ENCODE assay signal across 10 cellular contexts in genomic region chr20:62501801-62502495, GRCh38. TPM values are rescaled to one million over a fixed set of nuclear protein-coding genes. Genes with fewer than 3 reads are reported as not detected.
DNase-seq lines count a peak whose midpoint lies in the region; ATAC-seq, FAIRE-seq and TF ChIP-seq lines count a peak whose summit lies in the region.
"Had no signal": no experiment of that assay in that cellular context is flagged by ENCODE, and none has a peak within 500 bp of the region (broad histone marks: within the 10 kb centered on the region; RNA-seq: fewer than 3 reads in every experiment).

No MANE protein-coding gene starts in this region.

- no peaks in the 10 kb centered on the region for H3K36me3 ChIP-seq in kidney (ENCODE audit: control insufficient read depth in 1 of 2, insufficient read depth in 2 of 2, low read length in 2 of 2)
- H3K36me3 ChIP-seq: ascending aorta had no signal

- intact Hi-C loops in kidney (cut with DNase I) = no loop called here

- FAIRE-seq in kidney (lab: Jason Lieb, UNC) = no peak

- POLR2A ChIA-PET in activated CD4-positive, alpha-beta memory T cell treated with anti-CD3 and anti-CD28 coated beads, Interleukin-2, amount 10 ng/mL, durations not matched to agents 7 days and 5 days (lab: Charles Lee) = interaction anchor here (1.0 to 1.2 kb wide), 2 partner anchors 101 to 116 kb away, joined by 3 to 7 read pairs; no protein-coding TSS in a partner anchor

- H3K9me3 Mint-ChIP-seq in activated CD4-positive, alpha-beta memory T cell treated with anti-CD3 and anti-CD28 coated beads, Interleukin-2, amount 10 ng/mL, durations not matched to agents 7 days and 5 days = no peaks in the 10 kb centered on the region
- H3K9me3 Mint-ChIP-seq in stimulated activated naive CD8-positive, alpha-beta T cell treated with anti-CD3 and anti-CD28 coated beads, Interleukin-15, Interleukin-2, amounts not matched to agents 100 ng/mL and 50 ng/mL, for 24 hours = peaks cover 7% of the 10 kb centered on the region

- H3K27ac Mint-ChIP-seq in activated CD4-positive, alpha-beta memory T cell treated with anti-CD3 and anti-CD28 coated beads, Interleukin-2, amount 10 ng/mL, durations not matched to agents 7 days and 5 days = peak overlapping the region; percentile 77
- H3K27ac Mint-ChIP-seq in stimulated activated naive CD8-positive, alpha-beta T cell treated with anti-CD3 and anti-CD28 coated beads, Interleukin-15, Interleukin-2, amounts not matched to agents 100 ng/mL and 50 ng/mL, for 24 hours = peak overlapping the region; percentile 84

- CTCF ChIA-PET in activated CD4-positive, alpha-beta memory T cell treated with anti-CD3 and anti-CD28 coated beads, Interleukin-2, amount 10 ng/mL, durations not matched to agents 7 days and 5 days (lab: Charles Lee) = interaction anchor here (1.5 kb wide), 1 partner anchor 115 kb away, joined by 7 read pairs; no protein-coding TSS in a partner anchor

- TF ChIP-seq CTCF in kidney (IDR thresholded peaks at IDR 0.05; ENCODE audit: borderline replicate concordance, extremely low read depth, insufficient read depth) = no peak

- H3K4me3 Mint-ChIP-seq in activated CD4-positive, alpha-beta memory T cell treated with anti-CD3 and anti-CD28 coated beads, Interleukin-2, amount 10 ng/mL, durations not matched to agents 7 days and 5 days = peak overlapping the region; percentile 18
- peak overlapping the region; percentile 62 for H3K4me3 Mint-ChIP-seq in stimulated activated naive CD8-positive, alpha-beta T cell treated with anti-CD3 and anti-CD28 coated beads, Interleukin-15, Interleukin-2, amounts not matched to agents 100 ng/mL and 50 ng/mL, for 24 hours

- ATAC-seq in HG03558 (IDR thresholded peaks at IDR 0.05; ENCODE audit: extremely low read depth, unreplicated experiment) = peak; percentile 56

- H3K27me3 Mint-ChIP-seq in activated CD4-positive, alpha-beta memory T cell treated with anti-CD3 and anti-CD28 coated beads, Interleukin-2, amount 10 ng/mL, durations not matched to agents 7 days and 5 days = no peaks in the 10 kb centered on the region
- no peaks in the 10 kb centered on the region for H3K27me3 Mint-ChIP-seq in stimulated activated naive CD8-positive, alpha-beta T cell treated with anti-CD3 and anti-CD28 coated beads, Interleukin-15, Interleukin-2, amounts not matched to agents 100 ng/mL and 50 ng/mL, for 24 hours

- no peak overlapping the region for H3K27ac ChIP-seq in kidney (ENCODE audit: low read depth in 2 of 2, low read length in 2 of 2)
- H3K27ac ChIP-seq: ascending aorta had no signal

- no peaks in the 10 kb centered on the region for H3K9me3 ChIP-seq in kidney (ENCODE audit: control insufficient read depth in 1 of 2, low read length in 2 of 2)
- H3K9me3 ChIP-seq: ascending aorta had no signal

- H3K4me3 ChIP-seq in kidney (ENCODE audit: low read length in 2 of 2) = no peak overlapping the region
- H3K4me3 ChIP-seq: ascending aorta had no signal

- H3K4me1 Mint-ChIP-seq in activated CD4-positive, alpha-beta memory T cell treated with anti-CD3 and anti-CD28 coated beads, Interleukin-2, amount 10 ng/mL, durations not matched to agents 7 days and 5 days = peaks cover 26% of the 10 kb centered on the region
- H3K4me1 Mint-ChIP-seq in stimulated activated naive CD8-positive, alpha-beta T cell treated with anti-CD3 and anti-CD28 coated beads, Interleukin-15, Interleukin-2, amounts not matched to agents 100 ng/mL and 50 ng/mL, for 24 hours (ENCODE audit: low read depth) = peaks cover 37% of the 10 kb centered on the region

- DNase-seq in activated gamma-delta T cell treated with anti-CD3 and anti-CD28 coated beads, Interleukin-2, amount 50 U/mL, for 16 hours (ENCODE audit: low read depth) = peak; percentile 49
- DNase-seq in activated gamma-delta T cell (lab: John Stamatoyannopoulos, UW) (no peak), foreskin melanocyte (peak; percentile 30), kidney (no peak), hippocampal formation (lab: John Stamatoyannopoulos, UW) (no peak)
- DNase-seq in activated CD4-positive, alpha-beta memory T cell treated with anti-CD3 and anti-CD28 coated beads, Interleukin-2, amount 10 ng/mL, durations not matched to agents 7 days and 5 days = peak; percentile 71

- no peaks in the 10 kb centered on the region for H3K36me3 Mint-ChIP-seq in activated CD4-positive, alpha-beta memory T cell treated with anti-CD3 and anti-CD28 coated beads, Interleukin-2, amount 10 ng/mL, durations not matched to agents 7 days and 5 days (ENCODE audit: low read depth)
- no peaks in the 10 kb centered on the region for H3K36me3 Mint-ChIP-seq in stimulated activated naive CD8-positive, alpha-beta T cell treated with anti-CD3 and anti-CD28 coated beads, Interleukin-15, Interleukin-2, amounts not matched to agents 100 ng/mL and 50 ng/mL, for 24 hours (ENCODE audit: low read depth)

- H3K4me1 ChIP-seq in kidney (ENCODE audit: control insufficient read depth in 1 of 2, insufficient read depth in 1 of 2, low read depth in 1 of 2, low read length in 2 of 2) = peaks cover 0 to 4% of the 10 kb centered on the region in 2 donors
- H3K4me1 ChIP-seq: ascending aorta had no signal

- H3K9ac ChIP-seq in kidney (ENCODE audit: low read length in 2 of 2) = no peak overlapping the region

RNA-seq across cellular contexts. Expression of gene GATA5, which starts 26.2 kb away (rescaled TPM):
- not detected for total RNA-seq in activated CD4-positive, alpha-beta memory T cell treated with anti-CD3 and anti-CD28 coated beads, Interleukin-2, amount 10 ng/mL, durations not matched to agents 7 days and 5 days
- 1.0 TPM for total RNA-seq in kidney
- 6.9 TPM for polyA plus RNA-seq in kidney (ENCODE audit: insufficient read depth, low read depth, low replicate concordance)
- total RNA-seq: ascending aorta had no signal
- polyA plus RNA-seq: AG04450 had no signal

Comparison
In these comparisons a context has a peak if more than half of its experiments do, and no peak if none do; other contexts are left out.
1. DNase-seq: peak in activated gamma-delta T cell treated with anti-CD3 and anti-CD28 coated beads, Interleukin-2, amount 50 U/mL, for 16 hours (single experiment), activated CD4-positive, alpha-beta memory T cell treated with anti-CD3 and anti-CD28 coated beads, Interleukin-2, amount 10 ng/mL, durations not matched to agents 7 days and 5 days (single experiment) and foreskin melanocyte (single experiment); none in activated gamma-delta T cell (single experiment), kidney (single experiment) and hippocampal formation (0 of 2).